In the genomic region with DNA sequence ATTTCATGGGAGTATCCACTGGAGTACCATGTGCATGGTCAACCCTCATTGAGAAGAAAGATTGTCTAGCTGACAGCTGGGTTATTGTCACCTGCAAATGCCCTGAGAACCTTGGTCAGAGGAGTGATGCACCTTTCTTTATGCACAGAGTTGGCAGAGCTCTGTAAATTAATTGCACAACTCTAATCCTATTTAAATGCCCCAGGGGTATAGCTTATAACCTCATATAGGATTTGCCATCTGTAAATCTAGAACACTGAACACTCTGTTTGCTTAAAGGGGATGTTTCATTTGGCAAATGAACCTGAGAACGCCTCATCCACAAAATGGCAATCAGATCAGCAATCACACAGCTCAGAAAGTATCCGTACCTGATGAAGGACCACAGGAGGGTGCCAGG, we compare ENCODE assay signal across 27 cellular contexts.
"Had no signal": no experiment of that assay in that cellular context is flagged by ENCODE, and none has a peak within 500 bp of the region (broad histone marks: within the 10 kb centered on the region; RNA-seq: fewer than 3 reads in every experiment).

No MANE protein-coding gene starts in this region.

- H3K9me3 ChIP-seq: left lung, lower lobe of right lung, ovary, right atrium auricular region, right lobe of liver, thyroid gland, transverse colon, upper lobe of left lung, vagina had no signal

- H3K4me1 ChIP-seq: left lung, lower lobe of right lung, right atrium auricular region, right lobe of liver, thyroid gland, transverse colon, upper lobe of left lung, vagina had no signal

- H3K27me3 ChIP-seq: left lung, ovary, right atrium auricular region, right lobe of liver, thyroid gland, transverse colon, upper lobe of left lung, vagina had no signal

- H3K4me3 Mint-ChIP-seq: naive thymus-derived CD8-positive, alpha-beta T cell; nephron; neural crest cell; stimulated activated memory B cell treated with anti-CD40 and anti-IgM and Interleukin-4, amounts not matched to agents 10 μg/mL and 1 μg/mL and 100 μg/mL, for 72 hours; stimulated activated naive CD8-positive, alpha-beta T cell treated with anti-CD3 and anti-CD28 coated beads, Interleukin-15, amount 100 ng/mL, for 72 hours had no signal

- H3K4me1 Mint-ChIP-seq: naive thymus-derived CD8-positive, alpha-beta T cell; neural crest cell; stimulated activated memory B cell treated with anti-CD40 and anti-IgM and Interleukin-4, amounts not matched to agents 10 μg/mL and 1 μg/mL and 100 μg/mL, for 72 hours; stimulated activated naive CD8-positive, alpha-beta T cell treated with anti-CD3 and anti-CD28 coated beads, Interleukin-15, amount 100 ng/mL, for 72 hours had no signal

- H3K4me2 ChIP-seq: smooth muscle cell had no signal

- DNase-seq: kidney; left colon; left lung; lower lobe of right lung; mammary epithelial cell; mesenchymal stem cell; naive thymus-derived CD8-positive, alpha-beta T cell; ovary; right lobe of liver; stimulated activated CD4-positive, alpha-beta T cell treated with anti-CD3 and anti-CD28 coated beads, Interleukin-1b, Interleukin-23, amount 100 ng/mL, for 48 hours; stimulated activated CD4-positive, alpha-beta T cell treated with anti-CD3 and anti-CD28 coated beads, Interleukin-2, amount 100 ng/mL, for 48 hours; stimulated activated CD4-positive, alpha-beta T cell treated with anti-CD3 and anti-CD28 coated beads, Interleukin-4, amount 100 ng/mL, for 4 hours; stimulated activated CD8-positive, alpha-beta memory T cell treated with anti-CD3 and anti-CD28 coated beads, Interleukin-4, amount 100 ng/mL, for 48 hours; stimulated activated naive CD4-positive, alpha-beta T cell treated with Interleukin-2 at 50 U/mL for 16 hours; stimulated activated naive CD8-positive, alpha-beta T cell treated with anti-CD3 and anti-CD28 coated beads, Interleukin-15, amount 100 ng/mL, for 72 hours; substantia nigra; thyroid gland; transverse colon; upper lobe of left lung had no signal

- H3K36me3 Mint-ChIP-seq: naive thymus-derived CD8-positive, alpha-beta T cell; stimulated activated memory B cell treated with anti-CD40 and anti-IgM and Interleukin-4, amounts not matched to agents 10 μg/mL and 1 μg/mL and 100 μg/mL, for 72 hours had no signal

- ATAC-seq: left colon; left lung; lower lobe of right lung; naive thymus-derived CD8-positive, alpha-beta T cell; right lobe of liver; stimulated activated memory B cell treated with anti-CD40 and anti-IgM and Interleukin-4, amounts not matched to agents 10 μg/mL and 1 μg/mL and 100 μg/mL, for 72 hours; stimulated activated naive CD8-positive, alpha-beta T cell treated with anti-CD3 and anti-CD28 coated beads, Interleukin-15, amount 100 ng/mL, for 72 hours had no signal

- H3K4me3 ChIP-seq: left lung, lower lobe of right lung, ovary, right atrium auricular region, right lobe of liver, smooth muscle cell, thyroid gland, transverse colon, upper lobe of left lung, vagina had no signal

- H3K27ac ChIP-seq: left lung, lower lobe of right lung, ovary, right atrium auricular region, right lobe of liver, thyroid gland, transverse colon, upper lobe of left lung, vagina had no signal

- H3K27ac Mint-ChIP-seq: naive thymus-derived CD8-positive, alpha-beta T cell; nephron; progenitor cell of endocrine pancreas; stimulated activated memory B cell treated with anti-CD40 and anti-IgM and Interleukin-4, amounts not matched to agents 10 μg/mL and 1 μg/mL and 100 μg/mL, for 72 hours; stimulated activated naive CD8-positive, alpha-beta T cell treated with anti-CD3 and anti-CD28 coated beads, Interleukin-15, amount 100 ng/mL, for 72 hours had no signal

- H3K36me3 ChIP-seq: left lung, lower lobe of right lung, ovary, right atrium auricular region, right lobe of liver, thyroid gland, transverse colon, upper lobe of left lung, vagina had no signal

- H3K27me3 Mint-ChIP-seq: progenitor cell of endocrine pancreas; stimulated activated memory B cell treated with anti-CD40 and anti-IgM and Interleukin-4, amounts not matched to agents 10 μg/mL and 1 μg/mL and 100 μg/mL, for 72 hours; stimulated activated naive CD8-positive, alpha-beta T cell treated with anti-CD3 and anti-CD28 coated beads, Interleukin-15, amount 100 ng/mL, for 72 hours had no signal

- FAIRE-seq: islet of Langerhans, kidney had no signal

- H3K9me3 Mint-ChIP-seq: naive thymus-derived CD8-positive, alpha-beta T cell; nephron; neural crest cell; stimulated activated memory B cell treated with anti-CD40 and anti-IgM and Interleukin-4, amounts not matched to agents 10 μg/mL and 1 μg/mL and 100 μg/mL, for 72 hours; stimulated activated naive CD8-positive, alpha-beta T cell treated with anti-CD3 and anti-CD28 coated beads, Interleukin-15, amount 100 ng/mL, for 72 hours had no signal
